22 cellular contexts compared by ENCODE assay signal in genomic region chr6:5860849-5861248, GRCh38.
"Had no signal": no experiment of that assay in that cellular context is flagged by ENCODE, and none has a peak within 500 bp of the region (broad histone marks: within the 10 kb centered on the region; RNA-seq: fewer than 3 reads in every experiment).

No MANE protein-coding gene starts in this region.

- H3K79me2 ChIP-seq: hepatocyte had no signal

- H3K4me2 ChIP-seq: hepatocyte had no signal

- H2AFZ ChIP-seq: hepatocyte had no signal

- DNase-seq: dermis blood vessel endothelial cell; dorsolateral prefrontal cortex; effector CD4-positive, alpha-beta T cell; effector memory CD4-positive, alpha-beta T cell; foreskin keratinocyte; heart left ventricle; left cardiac atrium; left lung; left ventricle myocardium superior; lower lobe of right lung; mesenchymal stem cell; mucosa of descending colon had no signal

- H3K9me3 ChIP-seq: gastroesophageal sphincter, left lung, lower lobe of right lung, mucosa of descending colon had no signal

- H3K27ac Mint-ChIP-seq: mesothelial cell of epicardium had no signal

- ATAC-seq: foreskin keratinocyte, gastroesophageal sphincter, heart left ventricle, left cardiac atrium, left lung, left ventricle myocardium superior, lower lobe of right lung, mucosa of descending colon had no signal

- H3K4me3 ChIP-seq: coronary artery, dorsolateral prefrontal cortex, esophagus muscularis mucosa, gastroesophageal sphincter, heart left ventricle, hepatocyte, left lung, lower lobe of right lung, mucosa of descending colon had no signal

- H3K36me3 ChIP-seq: esophagus muscularis mucosa, gastroesophageal sphincter, heart left ventricle, left lung, lower lobe of right lung had no signal

- H3K4me1 Mint-ChIP-seq: mesothelial cell of epicardium had no signal

- H3K4me3 Mint-ChIP-seq: mesothelial cell of epicardium had no signal

- FAIRE-seq: colon, endothelial cell of umbilical vein, frontal cortex, islet of Langerhans, keratinocyte had no signal

- H3K36me3 Mint-ChIP-seq: mesothelial cell of epicardium had no signal

- H3K27me3 ChIP-seq: dorsolateral prefrontal cortex, esophagus muscularis mucosa, hepatocyte, left lung had no signal

- H3K4me1 ChIP-seq: esophagus muscularis mucosa, foreskin keratinocyte, gastroesophageal sphincter, left lung, lower lobe of right lung had no signal

- H3K27ac ChIP-seq: coronary artery, dorsolateral prefrontal cortex, esophagus muscularis mucosa, foreskin keratinocyte, gastroesophageal sphincter, heart left ventricle, hepatocyte, left lung, lower lobe of right lung had no signal
